ENCODE assay signal across 30 cellular contexts in the genomic region with DNA sequence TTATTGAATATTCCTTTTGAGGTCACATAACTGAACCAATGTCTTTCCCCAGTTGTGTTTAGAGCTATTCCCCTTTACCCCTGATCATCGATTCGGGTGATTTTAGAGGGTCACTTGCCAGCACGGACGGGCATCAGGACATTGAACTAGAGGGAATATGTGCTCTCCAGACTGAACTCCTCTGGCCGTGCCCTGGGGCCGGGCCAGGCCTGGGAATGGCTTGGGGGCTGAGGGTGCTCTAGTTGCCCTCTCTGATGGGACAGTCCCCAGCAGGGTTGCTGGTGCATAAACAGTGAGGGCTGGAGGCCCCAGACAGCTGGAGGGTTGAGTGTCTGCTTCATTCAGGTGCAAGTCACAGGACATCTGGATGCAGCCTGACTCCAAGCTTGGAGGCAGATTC.
A peak's percentile ranks its signal among the peaks of the same experiment; 100 is the strongest.
DNase-seq lines count a peak whose midpoint lies in the region; ATAC-seq and TF ChIP-seq lines count a peak whose summit lies in the region.
"Had no signal": no experiment of that assay in that cellular context is flagged by ENCODE, and none has a peak within 500 bp of the region (broad histone marks: within the 10 kb centered on the region; RNA-seq: fewer than 3 reads in every experiment).

No MANE protein-coding gene starts in this region.

- ATAC-seq in lung (ENCODE audit: insufficient read depth, low FRiP score) = no peak
- ATAC-seq: A549; CD8-positive, alpha-beta T cell had no signal

- TF ChIP-seq EP300 in esophagus muscularis mucosa (IDR thresholded peaks at IDR 0.05) = no peak

- no peaks in the 10 kb centered on the region for H4K20me1 ChIP-seq in OCI-LY3 (ENCODE audit: insufficient read depth, low read length)
- H4K20me1 ChIP-seq: BLaER1; BLaER1 treated with 17β-estradiol and CSF1 and Interleukin-3, amounts not matched to agents 10 nM and 100 nM had no signal

- H3K9ac ChIP-seq in OCI-LY3 (ENCODE audit: low read length) = no peak overlapping the region
- H3K9ac ChIP-seq: BLaER1; BLaER1 treated with 17β-estradiol and CSF1 and Interleukin-3, amounts not matched to agents 10 nM and 100 nM had no signal

- intact Hi-C loops in esophagus muscularis mucosa (cut with DNase I) = no loop called here

- peak; percentile 72 for DNase-seq in esophagus muscularis mucosa (ENCODE audit: extremely low spot score)
- DNase-seq in lung (ENCODE audit: low spot score) = no peak
- DNase-seq in SW 1271 (lab: John Stamatoyannopoulos, UW) = no peak
- DNase-seq in T1000 (lab: John Stamatoyannopoulos, UW) = no peak
- DNase-seq in activated CD4-positive, alpha-beta T cell treated with anti-CD3 and anti-CD28 coated beads for 48 hours = no peak
- DNase-seq: 8988T; ACHN; AML-193; BE2C; C1 segment of cervical spinal cord; Caco-2; Calu3; CD4-positive, alpha-beta T cell; CD4-positive, CD25-positive, alpha-beta regulatory T cell; CD8-positive, alpha-beta memory T cell; CD8-positive, alpha-beta T cell; COR-L47; DMS 273 treated with DMSO at 0.1 percent for 48 hours; DMS153; DMS53; DMS79; DMS79 treated with DMSO at 0.1 percent for 48 hours; DND-41; EL had no signal

- H3K79me2 ChIP-seq in OCI-LY3 (ENCODE audit: low read length) = no peaks in the 10 kb centered on the region

- H3K4me1 ChIP-seq in OCI-LY3 (ENCODE audit: low read length) (peaks cover 28% of the 10 kb centered on the region), esophagus muscularis mucosa (no peaks in the 10 kb centered on the region), lung (ENCODE audit: control insufficient read depth in 2 of 2, insufficient read depth in 2 of 2, low read length in 2 of 2) (no peaks in the 10 kb centered on the region)
- H3K4me1 ChIP-seq: A549; BE2C; BLaER1; BLaER1 treated with 17β-estradiol and CSF1 and Interleukin-3, amounts not matched to agents 10 nM and 100 nM; Caco-2 had no signal

- H3K4me2 ChIP-seq in OCI-LY3 (ENCODE audit: low read length) = peak overlapping the region; percentile 29
- H3K4me2 ChIP-seq: A549; BLaER1; BLaER1 treated with 17β-estradiol and CSF1 and Interleukin-3, amounts not matched to agents 10 nM and 100 nM had no signal

- WGBS in esophagus muscularis mucosa = 95% methylated on average over 6 of the region's 6 CpGs
- WGBS in lung, 2 donors = 93% methylated on average over 6 of the region's 6 CpGs

- H3K9me3 ChIP-seq in OCI-LY3 (ENCODE audit: insufficient read depth, low read length) (no peaks in the 10 kb centered on the region), esophagus muscularis mucosa (no peaks in the 10 kb centered on the region), lung (ENCODE audit: control insufficient read depth in 2 of 2, insufficient read depth in 1 of 2, low read length in 1 of 2) (peaks cover 0 to 1% of the 10 kb centered on the region in 2 donors)
- H3K9me3 ChIP-seq: A549; BE2C; BLaER1; BLaER1 treated with 17β-estradiol and CSF1 and Interleukin-3, amounts not matched to agents 10 nM and 100 nM; Caco-2 had no signal

- no peak overlapping the region for H3K4me3 ChIP-seq in OCI-LY3 (ENCODE audit: low read length)
- H3K4me3 ChIP-seq in esophagus muscularis mucosa = no peak overlapping the region
- peak overlapping the region; percentile 10 for H3K4me3 ChIP-seq in lung
- H3K4me3 ChIP-seq: A549; BLaER1; BLaER1 treated with 17β-estradiol and CSF1 and Interleukin-3, amounts not matched to agents 10 nM and 100 nM had no signal

- TF ChIP-seq CTCF in OCI-LY3 (IDR thresholded peaks at IDR 0.05; ENCODE audit: low read depth, low read length) (no peak), esophagus muscularis mucosa (IDR thresholded peaks at IDR 0.05) (no peak), lung (IDR thresholded peaks at IDR 0.05; ENCODE audit: control extremely low read depth, extremely low read depth) (no peak)

- no peak for TF ChIP-seq POLR2A in esophagus muscularis mucosa (IDR thresholded peaks at IDR 0.05; ENCODE audit: low read depth)

- no peaks in the 10 kb centered on the region for H3K36me3 ChIP-seq in OCI-LY3 (replicated peaks; ENCODE audit: low read depth, low read length)
- no peaks in the 10 kb centered on the region for H3K36me3 ChIP-seq in esophagus muscularis mucosa
- no peaks in the 10 kb centered on the region for H3K36me3 ChIP-seq in lung (ENCODE audit: control insufficient read depth in 2 of 2, insufficient read depth in 2 of 2, low read length in 2 of 2)
- H3K36me3 ChIP-seq: BE2C; BLaER1; BLaER1 treated with 17β-estradiol and CSF1 and Interleukin-3, amounts not matched to agents 10 nM and 100 nM had no signal

- H3K27me3 ChIP-seq in OCI-LY3 (ENCODE audit: low read depth, low read length) = no peaks in the 10 kb centered on the region
- H3K27me3 ChIP-seq in esophagus muscularis mucosa = no peaks in the 10 kb centered on the region
- H3K27me3 ChIP-seq in lung (ENCODE audit: control insufficient read depth, insufficient read depth) = no peaks in the 10 kb centered on the region
- H3K27me3 ChIP-seq: BE2C; BLaER1; BLaER1 treated with 17β-estradiol and CSF1 and Interleukin-3, amounts not matched to agents 10 nM and 100 nM had no signal

- H2AFZ ChIP-seq in OCI-LY3 (ENCODE audit: low read depth, low read length) = no peak overlapping the region

- H3K27ac ChIP-seq in OCI-LY3 (ENCODE audit: low read length) (no peak overlapping the region), esophagus muscularis mucosa (replicated peaks in 1 of 4) (no peak overlapping the region), lung (ENCODE audit: low read depth in 1 of 2, low read length in 1 of 2) (no peak overlapping the region)
- H3K27ac ChIP-seq: 22Rv1; A549; BLaER1; BLaER1 treated with 17β-estradiol and CSF1 and Interleukin-3, amounts not matched to agents 10 nM and 100 nM; C4-2B had no signal
